8 cellular contexts compared by ENCODE assay signal in genomic region chr12:12696562-12697383, GRCh38. TPM values are rescaled to one million over a fixed set of nuclear protein-coding genes. Genes with fewer than 3 reads are reported as not detected.
A peak's percentile ranks its signal among the peaks of the same experiment; 100 is the strongest.
DNase-seq lines count a peak whose midpoint lies in the region; ATAC-seq and TF ChIP-seq lines count a peak whose summit lies in the region.

No MANE protein-coding gene starts in this region.

- TF ChIP-seq CTCF in GM12864 (IDR thresholded peaks at IDR 0.05; ENCODE audit: low read depth, low read length, missing control alignments) (no peak), ascending aorta (IDR thresholded peaks at IDR 0.05) (no peak), hepatocyte (IDR thresholded peaks at IDR 0.05; ENCODE audit: poor library complexity) (no peak)

- H3K4me3 Mint-ChIP-seq in T-helper 2 cell treated with Interferon-gamma antibody and Interleukin-4, amounts not matched to agents 5 μg/mL and 100 μg/mL, for 36 hours = peak overlapping the region; percentile 95

- H3K36me3 Mint-ChIP-seq in T-helper 2 cell treated with Interferon-gamma antibody and Interleukin-4, amounts not matched to agents 5 μg/mL and 100 μg/mL, for 36 hours (ENCODE audit: low read depth) = peaks cover 24% of the 10 kb centered on the region

- H3K27ac ChIP-seq in ascending aorta = peak overlapping the region; percentile 84 to 94
- H3K27ac ChIP-seq in hepatocyte = peak overlapping the region; percentile 97

- 2% methylated on average over 29 of the region's 29 CpGs for WGBS in hepatocyte (ENCODE audit: low lambda C conversion rate, missing lambda C conversion rate)

- no peaks in the 10 kb centered on the region for H4K20me1 ChIP-seq in hepatocyte (ENCODE audit: insufficient read depth, poor library complexity, severe bottlenecking)

- intact Hi-C loops in ascending aorta (cut with DNase I) = loop anchor here (1.0 to 10.0 kb wide), 4 partner anchors 20 to 252 kb away; partner anchors contain the start of gene CREBL2

- H3K9me2 ChIP-seq in hepatocyte (replicated peaks; ENCODE audit: insufficient read depth) = no peaks in the 10 kb centered on the region

- peaks cover 59% of the 10 kb centered on the region for H3K4me1 Mint-ChIP-seq in T-helper 2 cell treated with Interferon-gamma antibody and Interleukin-4, amounts not matched to agents 5 μg/mL and 100 μg/mL, for 36 hours (ENCODE audit: low read depth)

- no peaks in the 10 kb centered on the region for H3K79me2 ChIP-seq in hepatocyte

- peak overlapping the region; percentile 52 for H3K4me3 ChIP-seq in GM12864 (ENCODE audit: low read depth, low read length)
- H3K4me3 ChIP-seq in ascending aorta = peak overlapping the region; percentile 60 to 74
- peak overlapping the region; percentile 56 for H3K4me3 ChIP-seq in hepatocyte

- peak; percentile 64 for ATAC-seq in HG02763 (IDR thresholded peaks at IDR 0.05; ENCODE audit: unreplicated experiment)

- H3K4me1 ChIP-seq in ascending aorta = no peaks in the 10 kb centered on the region
- H3K4me1 ChIP-seq in hepatocyte (ENCODE audit: insufficient read depth) = no peaks in the 10 kb centered on the region

- H3K27me3 Mint-ChIP-seq in T-helper 2 cell treated with Interferon-gamma antibody and Interleukin-4, amounts not matched to agents 5 μg/mL and 100 μg/mL, for 36 hours (ENCODE audit: low read depth) = no peaks in the 10 kb centered on the region

- H3K9me3 Mint-ChIP-seq in T-helper 2 cell treated with Interferon-gamma antibody and Interleukin-4, amounts not matched to agents 5 μg/mL and 100 μg/mL, for 36 hours = no peaks in the 10 kb centered on the region

- peak overlapping the region; percentile 77 for H3K4me2 ChIP-seq in hepatocyte

- H3K36me3 ChIP-seq in ascending aorta = no peaks in the 10 kb centered on the region
- no peaks in the 10 kb centered on the region for H3K36me3 ChIP-seq in hepatocyte (replicated peaks; ENCODE audit: insufficient read depth, low read depth)

- H3K27me3 ChIP-seq in ascending aorta = no peaks in the 10 kb centered on the region
- no peaks in the 10 kb centered on the region for H3K27me3 ChIP-seq in hepatocyte

- DNase-seq in GM12864 (ENCODE audit: low read depth) (peak; percentile 83), NCI-H1436 (lab: John Stamatoyannopoulos, UW) (peak; percentile 76), ascending aorta (ENCODE audit: low spot score in 2 of 2) (peak; percentile 76 to 94), hepatocyte (ENCODE audit: low spot score) (peak; percentile 96), renal cortical epithelial cell (ENCODE audit: low read depth) (peak; percentile 88), cortex of kidney (lab: John Stamatoyannopoulos, UW) (no peak)
- DNase-seq in T-helper 2 cell treated with Interferon-gamma antibody and Interleukin-4, amounts not matched to agents 5 μg/mL and 100 μg/mL, for 36 hours (ENCODE audit: low spot score) = peak; percentile 89

- H3K27ac Mint-ChIP-seq in T-helper 2 cell treated with Interferon-gamma antibody and Interleukin-4, amounts not matched to agents 5 μg/mL and 100 μg/mL, for 36 hours = peak overlapping the region; percentile 98

- H2AFZ ChIP-seq in hepatocyte = peak overlapping the region; percentile 97

- no peaks in the 10 kb centered on the region for H3K9me3 ChIP-seq in ascending aorta
- no peaks in the 10 kb centered on the region for H3K9me3 ChIP-seq in hepatocyte (ENCODE audit: low read depth)

RNA-seq across cellular contexts. Expression of gene GPR19, which starts 0.8 kb away (rescaled TPM):
- total RNA-seq in ascending aorta = not detected
- 0.16 and 0.50 TPM in 2 replicates for total RNA-seq in hepatocyte
- polyA plus RNA-seq in hepatocyte = 0.44 and 0.74 TPM in 2 replicates
- total RNA-seq in renal cortical epithelial cell = 0.15 TPM in 1 of 2 replicates, not detected in the other

RNA-seq across cellular contexts. Expression of gene CDKN1B, which starts 20.4 kb away (rescaled TPM):
- 65.1 TPM for total RNA-seq in ascending aorta
- 44.8 and 46.0 TPM in 2 replicates for total RNA-seq in hepatocyte
- 4.2 and 7.0 TPM in 2 replicates for polyA plus RNA-seq in hepatocyte
- total RNA-seq in renal cortical epithelial cell = 22.7 and 24.5 TPM in 2 replicates
